ENCODE assay signal across 17 cellular contexts in genomic region chr6:54014440-54014839, GRCh38.
A peak's percentile ranks its signal among the peaks of the same experiment; 100 is the strongest.
DNase-seq lines count a peak whose midpoint lies in the region; FAIRE-seq lines count a peak whose summit lies in the region.
"Had no signal": no experiment of that assay in that cellular context is flagged by ENCODE, and none has a peak within 500 bp of the region (broad histone marks: within the 10 kb centered on the region; RNA-seq: fewer than 3 reads in every experiment).

No MANE protein-coding gene starts in this region.

- peak; percentile 76 for FAIRE-seq in urothelium cell line (lab: Jason Lieb, UNC)
- FAIRE-seq: A549 had no signal

- DNase-seq in NCI-H748 (lab: John Stamatoyannopoulos, UW; ENCODE audit: unreplicated experiment) (peak; percentile 29), NCI-H748 treated with DMSO at 0.1 percent for 48 hours (lab: John Stamatoyannopoulos, UW) (no peak), NCI-H2171 (lab: John Stamatoyannopoulos, UW) (peak; percentile 47), cerebellar cortex (ENCODE audit: low spot score) (peak; percentile 5), urothelium cell line (ENCODE audit: low spot score) (no peak), SW480 (ENCODE audit: low spot score) (no peak)
- no peak for DNase-seq in activated naive CD4-positive, alpha-beta T cell treated with Interleukin-2 at 50 U/mL for 16 hours
- DNase-seq: CD8-positive, alpha-beta T cell; DMS79; H9; KG1; NCI-H1105 treated with DMSO at 0.1 percent for 48 hours; NCI-H2029 treated with DMSO at 0.1 percent for 48 hours; NCI-H526; PC-3; SJCRH30 had no signal

Comparison
In these comparisons a context has a peak if more than half of its experiments do, and no peak if none do; other contexts are left out.
1. DNase-seq: peak in NCI-H748 (single experiment), NCI-H2171 (single experiment) and cerebellar cortex (single experiment); none in NCI-H748 treated with DMSO at 0.1 percent for 48 hours (single experiment), urothelium cell line (single experiment), activated naive CD4-positive, alpha-beta T cell treated with Interleukin-2 at 50 U/mL for 16 hours (single experiment) and SW480 (single experiment).